In the genomic region with DNA sequence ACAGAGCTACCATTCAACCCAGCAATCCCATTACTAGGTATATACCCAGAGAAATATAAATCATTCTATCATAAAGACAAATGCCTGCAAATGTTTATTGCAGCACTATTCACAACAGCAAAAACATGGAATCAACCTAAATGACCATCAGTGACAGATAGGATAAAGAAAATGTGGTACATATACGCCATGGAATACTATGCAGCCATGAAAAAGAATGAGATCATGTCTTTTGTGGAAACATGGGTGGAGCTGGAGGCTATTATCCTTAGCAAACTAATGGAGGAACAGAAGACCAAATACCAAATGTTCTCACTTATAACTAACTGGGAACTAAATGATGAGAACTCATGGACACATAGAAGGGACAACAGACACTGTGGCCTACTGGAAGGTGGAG, we compare ENCODE assay signal across 7 cellular contexts.
A peak's percentile ranks its signal among the peaks of the same experiment; 100 is the strongest.
DNase-seq lines count a peak whose midpoint lies in the region; ATAC-seq, FAIRE-seq and TF ChIP-seq lines count a peak whose summit lies in the region.
"Not testable (repeated sequence)": the region's sequence is repeated elsewhere in the genome, so short reads cannot be mapped to it uniquely, and the experiment has no call there.

No MANE protein-coding gene starts in this region.

- H2BK5ac ChIP-seq in H1 (ENCODE audit: low read depth, low read length): not testable (repeated sequence)

- not testable (repeated sequence) for TF ChIP-seq POLR2A in GM12891 (IDR thresholded peaks at IDR 0.05; ENCODE audit: low read depth, low read length); K562 (conservative IDR thresholded peaks at IDR 0.05); H1 (IDR thresholded peaks at IDR 0.05; ENCODE audit: control extremely low read depth in 1 of 2, low read depth in 2 of 2, low read length in 2 of 2)

- H2AFZ ChIP-seq in astrocyte (ENCODE audit: low read depth, low read length); K562 (ENCODE audit: low read depth, low read length); H1 (ENCODE audit: low read length): not testable (repeated sequence)

- CTCF ChIA-PET in HEK293 (lab: Yijun Ruan, JAX); K562 (lab: Yijun Ruan, JAX; ENCODE audit: low intra/inter-chr PET ratio); H1 (lab: Charles Lee; ENCODE audit: partially characterized antibody): not testable (repeated sequence)

- H3K4ac ChIP-seq in H1 (replicated peaks; ENCODE audit: insufficient read length, low read depth, low read length): not testable (repeated sequence)

- not testable (repeated sequence) for H3K23me2 ChIP-seq in H1 (ENCODE audit: low read depth, low read length)

- not testable (repeated sequence) for H3K27ac Mint-ChIP-seq in astrocyte (ENCODE audit: unreplicated experiment)

- not testable (repeated sequence) for H4K20me1 ChIP-seq in astrocyte (ENCODE audit: insufficient read depth, low read length); K562 (replicated peaks; ENCODE audit: control insufficient read depth, insufficient read depth, low read length); H1 (replicated peaks in 1 of 2; ENCODE audit: control insufficient read depth in 1 of 2, insufficient read depth in 2 of 2, low read length in 2 of 2)

- not testable (repeated sequence) for H2BK12ac ChIP-seq in H1 (ENCODE audit: low read depth, low read length)

- FAIRE-seq in GM12891 (lab: Jason Lieb, UNC) (peak; percentile 58), astrocyte (lab: Jason Lieb, UNC) (peak; percentile 82), pancreas (lab: Jason Lieb, UNC) (peak; percentile 26)
- FAIRE-seq in K562 (lab: Jason Lieb, UNC); H1 (lab: Jason Lieb, UNC): not testable (repeated sequence)

- not testable (repeated sequence) for H3K4me3 Mint-ChIP-seq in astrocyte (ENCODE audit: unreplicated experiment)

- TF ChIP-seq CTCF in HEK293 (tag by site-specific recombination; IDR thresholded peaks at IDR 0.05); astrocyte (IDR thresholded peaks at IDR 0.05; ENCODE audit: insufficient read depth, low read depth, low read length); K562 (IDR thresholded peaks at IDR 0.05 in 2 of 3, conservative IDR thresholded peaks at IDR 0.05 in 1 of 3; ENCODE audit: insufficient read depth in 2 of 3, low read depth in 1 of 3, low read length in 3 of 3); H1 (IDR thresholded peaks at IDR 0.05; ENCODE audit: control extremely low read depth in 1 of 3, insufficient read depth in 1 of 3, low read depth in 1 of 3, low read length in 3 of 3); pancreas (IDR thresholded peaks at IDR 0.05): not testable (repeated sequence)

- not testable (repeated sequence) for H2BK15ac ChIP-seq in H1 (ENCODE audit: low read length)

- H3K23ac ChIP-seq in H1 (ENCODE audit: insufficient read length): not testable (repeated sequence)

- H3K79me1 ChIP-seq in H1 (ENCODE audit: low read depth, low read length): not testable (repeated sequence)

- H3K56ac ChIP-seq in H1 (replicated peaks; ENCODE audit: insufficient read length, low read depth, low read length): not testable (repeated sequence)

- H4K5ac ChIP-seq in H1 (ENCODE audit: insufficient read length, low read depth, low read length): not testable (repeated sequence)

- not testable (repeated sequence) for H3K27me3 ChIP-seq in astrocyte (ENCODE audit: insufficient read depth, low read length); K562 (ENCODE audit: control insufficient read depth in 2 of 2, insufficient read depth in 2 of 2, low read length in 2 of 2); H1 (replicated peaks in 1 of 4; ENCODE audit: control insufficient read depth in 3 of 4, extremely low read depth in 1 of 4, insufficient read depth in 3 of 4, low read length in 3 of 4); pancreas

- not testable (repeated sequence) for TF ChIP-seq EP300 in K562 (IDR thresholded peaks at IDR 0.05; ENCODE audit: low read length); H1 (IDR thresholded peaks at IDR 0.05; ENCODE audit: borderline replicate concordance in 1 of 2, low read depth in 2 of 2, low read length in 2 of 2)

- H3K4me1 ChIP-seq in HEK293 (ENCODE audit: control insufficient read depth, insufficient read depth, low read length); astrocyte (ENCODE audit: insufficient read depth, low read length); K562 (replicated peaks in 1 of 2; ENCODE audit: control insufficient read depth in 2 of 2, insufficient read depth in 2 of 2, low read length in 2 of 2); H1 (replicated peaks in 1 of 4; ENCODE audit: control insufficient read depth in 3 of 4, insufficient read depth in 4 of 4, low read length in 3 of 4); pancreas: not testable (repeated sequence)

- H3K27me3 Mint-ChIP-seq in astrocyte (ENCODE audit: low read depth, unreplicated experiment): not testable (repeated sequence)

- not testable (repeated sequence) for H3K36me3 ChIP-seq in HEK293 (ENCODE audit: control insufficient read depth in 2 of 2, insufficient read depth in 1 of 2, low read length in 2 of 2); astrocyte (ENCODE audit: insufficient read depth, low read length); K562 (ENCODE audit: control insufficient read depth, insufficient read depth, low read length); H1 (ENCODE audit: control insufficient read depth in 2 of 4, insufficient read depth in 4 of 4, low read length in 3 of 4); pancreas

- not testable (repeated sequence) for BruUV-seq in K562 (replicated peaks; lab: Mats Ljungman, UMichigan)

- DNase-seq in GM12891 (ENCODE audit: insufficient read length, low spot score); astrocyte (ENCODE audit: low read depth); K562 (ENCODE audit: extremely low read depth in 1 of 4, low spot score in 3 of 4); H1 (ENCODE audit: low read depth in 1 of 2, low spot score in 2 of 2); pancreas: not testable (repeated sequence)

- in situ Hi-C loops in K562 (cut with MboI): not testable (repeated sequence)

- not testable (repeated sequence) for H3K9ac ChIP-seq in astrocyte (ENCODE audit: low read length); K562 (ENCODE audit: insufficient read depth in 1 of 2, low read depth in 2 of 2, low read length in 2 of 2); H1 (replicated peaks in 1 of 4; ENCODE audit: extremely low read depth in 1 of 4, low read depth in 3 of 4, low read length in 3 of 4)

- H3K18ac ChIP-seq in H1 (ENCODE audit: extremely low read depth, low read length): not testable (repeated sequence)

- intact Hi-C loops in K562 (cut with micrococcal nuclease); pancreas (cut with DNase I): not testable (repeated sequence)

- not testable (repeated sequence) for H3K4me1 Mint-ChIP-seq in astrocyte (ENCODE audit: low read depth, unreplicated experiment)

- not testable (repeated sequence) for H3K9me3 ChIP-seq in HEK293 (ENCODE audit: control insufficient read depth, insufficient read depth, low read depth, low read length); astrocyte (ENCODE audit: insufficient read depth, low read depth, low read length); K562 (replicated peaks; ENCODE audit: control insufficient read depth, insufficient read depth, low read depth, low read length); H1 (ENCODE audit: insufficient read depth in 2 of 2, low read depth in 1 of 2, low read length in 1 of 2); pancreas

- H4K91ac ChIP-seq in H1 (replicated peaks; ENCODE audit: insufficient read length, low read length): not testable (repeated sequence)

- H3K9me3 Mint-ChIP-seq in astrocyte (ENCODE audit: unreplicated experiment): not testable (repeated sequence)

- not testable (repeated sequence) for H3K36me3 Mint-ChIP-seq in astrocyte (ENCODE audit: low read depth, unreplicated experiment)

- H2BK120ac ChIP-seq in H1 (replicated peaks; ENCODE audit: low read depth, low read length): not testable (repeated sequence)

- POLR2A ChIA-PET in HEK293 (lab: Yijun Ruan, JAX); K562 (lab: Yijun Ruan, JAX); H1 (lab: Charles Lee; ENCODE audit: partially characterized antibody): not testable (repeated sequence)

- H3K27ac ChIP-seq in HEK293 (ENCODE audit: extremely low read depth, low read depth, low read length); astrocyte (ENCODE audit: low read depth, low read length); K562 (ENCODE audit: extremely low read depth, low read depth, low read length); H1 (ENCODE audit: low read depth, low read length); pancreas: not testable (repeated sequence)

- H4K8ac ChIP-seq in H1 (ENCODE audit: extremely low read depth, insufficient read depth, low read length): not testable (repeated sequence)

- not testable (repeated sequence) for H3K14ac ChIP-seq in H1 (ENCODE audit: insufficient read length)

- ATAC-seq in SK-N-SH treated with all-trans-retinoic acid at 6 μM for 48 hours, K562, pancreas: not testable (repeated sequence)

- WGBS in K562 (ENCODE audit: insufficient coverage, low coverage, missing lambda C conversion rate): 0% methylated on average over 1 of the region's 1 CpG
- WGBS in H1 (ENCODE audit: extremely low coverage in 1 of 2, insufficient coverage in 1 of 2, insufficient read length in 1 of 2, insufficient replicate concordance in 2 of 2, low coverage in 1 of 2, low lambda C conversion rate in 2 of 2, missing lambda C conversion rate in 1 of 2), 2 experiments: 67% methylated on average over 1 of the region's 1 CpG; no CpG with 5 or more reads in 1 of the 2 experiments
- WGBS in pancreas, 2 donors: 32 to 34% methylated on average over 1 of the region's 1 CpG

- not testable (repeated sequence) for H2AK5ac ChIP-seq in H1 (ENCODE audit: low read depth, low read length)

- not testable (repeated sequence) for H3K79me2 ChIP-seq in astrocyte (ENCODE audit: insufficient read depth, low read length); K562 (ENCODE audit: control insufficient read depth, insufficient read depth, low read length); H1 (ENCODE audit: control insufficient read depth in 1 of 2, insufficient read depth in 2 of 2, low read length in 2 of 2)

- not testable (repeated sequence) for TF ChIP-seq RAD21 in K562 (CRISPR knock-in tag; conservative IDR thresholded peaks at IDR 0.05 in 1 of 2, IDR thresholded peaks at IDR 0.05 in 1 of 2); H1 (IDR thresholded peaks at IDR 0.05 in 1 of 2, conservative IDR thresholded peaks at IDR 0.05 in 1 of 2; ENCODE audit: low read depth in 2 of 2, low read length in 2 of 2)

- not testable (repeated sequence) for H3K4me2 ChIP-seq in astrocyte (ENCODE audit: low read length); K562 (ENCODE audit: insufficient read depth, low read length); H1 (ENCODE audit: insufficient read depth in 1 of 2, low read depth in 2 of 2, low read length in 2 of 2)

- H2BK20ac ChIP-seq in H1 (ENCODE audit: low read length): not testable (repeated sequence)

- not testable (repeated sequence) for H3K4me3 ChIP-seq in HEK293 (ENCODE audit: low read depth, low read length); astrocyte (ENCODE audit: insufficient read depth, low read depth, low read length); K562; H1 (ENCODE audit: extremely low read depth in 1 of 4, insufficient read depth in 2 of 4, low read depth in 3 of 4, low read length in 4 of 4); pancreas

- not testable (repeated sequence) for H3K9me1 ChIP-seq in K562 (ENCODE audit: control insufficient read depth, insufficient read depth, low read length)
